1 cellular context compared by ENCODE assay signal in the genomic region with DNA sequence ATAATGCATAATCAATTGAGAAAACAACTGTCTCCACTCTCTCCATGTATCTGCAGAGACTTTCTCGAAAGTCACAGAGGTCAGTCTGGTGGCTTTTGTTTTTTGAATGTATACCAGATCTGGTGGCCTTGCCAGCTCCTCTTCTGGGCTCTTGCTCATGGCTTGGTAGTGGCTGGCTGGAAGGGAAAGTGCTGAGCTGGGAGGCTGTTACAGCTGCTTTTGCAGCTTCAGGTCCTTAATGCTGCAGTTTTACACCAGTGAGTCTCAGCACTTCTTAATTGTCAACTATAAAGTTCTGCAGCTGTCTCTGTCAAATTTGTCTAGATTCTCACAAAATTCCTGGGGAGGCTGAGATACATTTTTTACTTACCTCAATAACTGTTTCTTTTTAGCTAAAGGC.
TF ChIP-seq lines count a peak whose summit lies in the region.

No MANE protein-coding gene starts in this region.

TF ChIP-seq in H1, 55 proteins besides CTCF, POLR2A, EP300 and RAD21:
- TF ChIP-seq YY1 (IDR thresholded peaks at IDR 0.05; ENCODE audit: low read depth, low read length) (no peak), HDAC2 (IDR thresholded peaks at IDR 0.05; ENCODE audit: borderline replicate concordance in 1 of 2, low read depth in 2 of 2, low read length in 2 of 2) (no peak), KDM4A (IDR thresholded peaks at IDR 0.05; ENCODE audit: low read depth, low read length, severe bottlenecking) (no peak), MAFK (IDR thresholded peaks at IDR 0.05; ENCODE audit: low read depth, low read length) (no peak), PHF8 (conservative IDR thresholded peaks at IDR 0.05; ENCODE audit: low read depth, low read length) (no peak), FOSL1 (IDR thresholded peaks at IDR 0.05; ENCODE audit: insufficient read depth, low read depth, low read length) (no peak), SRF (IDR thresholded peaks at IDR 0.05; ENCODE audit: low read depth, low read length) (no peak)
- TF ChIP-seq, protein P1, sequence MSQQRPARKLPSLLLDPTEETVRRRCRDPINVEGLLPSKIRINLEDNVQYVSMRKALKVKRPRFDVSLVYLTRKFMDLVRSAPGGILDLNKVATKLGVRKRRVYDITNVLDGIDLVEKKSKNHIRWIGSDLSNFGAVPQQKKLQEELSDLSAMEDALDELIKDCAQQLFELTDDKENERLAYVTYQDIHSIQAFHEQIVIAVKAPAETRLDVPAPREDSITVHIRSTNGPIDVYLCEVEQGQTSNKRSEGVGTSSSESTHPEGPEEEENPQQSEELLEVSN (IDR thresholded peaks at IDR 0.05) = no peak
